1 cellular context compared by ENCODE assay signal in the genomic region with DNA sequence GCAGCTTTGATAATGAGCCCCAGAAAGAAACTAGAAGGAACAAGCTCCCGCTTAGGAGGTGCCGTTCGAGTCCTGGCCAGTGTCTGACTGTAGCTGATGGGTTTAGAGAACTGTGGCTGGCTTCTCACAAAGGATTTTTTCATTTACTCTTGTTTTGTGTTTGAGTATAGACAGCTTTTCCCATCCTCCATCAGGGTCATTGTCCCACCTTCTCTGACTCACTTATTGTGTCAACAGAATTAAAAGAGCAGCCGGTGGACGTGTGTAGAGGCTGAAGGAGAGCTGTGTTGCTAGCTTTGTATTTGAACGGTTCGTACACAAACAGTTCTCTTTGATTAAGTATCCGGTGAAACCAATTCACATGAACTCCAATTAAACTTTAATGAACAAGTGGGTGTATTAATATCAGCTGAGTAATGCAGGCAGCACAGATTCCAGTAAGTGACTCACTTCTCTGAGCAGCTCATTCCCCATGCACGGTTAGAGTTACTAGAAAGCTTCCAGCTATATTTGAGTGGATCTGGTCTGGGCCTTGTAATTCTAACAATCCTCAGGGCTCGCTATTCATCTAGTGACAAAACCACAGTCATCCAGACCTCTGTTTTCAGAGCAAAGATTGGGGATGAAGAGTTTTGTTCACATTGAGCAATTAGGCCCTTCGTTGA.
TF ChIP-seq lines count a peak whose summit lies in the region.

No MANE protein-coding gene starts in this region.

TF ChIP-seq in HepG2, 621 proteins besides CTCF, POLR2A, EP300 and RAD21 (continued from another document and continues in another):
- TF ChIP-seq, protein P1, sequence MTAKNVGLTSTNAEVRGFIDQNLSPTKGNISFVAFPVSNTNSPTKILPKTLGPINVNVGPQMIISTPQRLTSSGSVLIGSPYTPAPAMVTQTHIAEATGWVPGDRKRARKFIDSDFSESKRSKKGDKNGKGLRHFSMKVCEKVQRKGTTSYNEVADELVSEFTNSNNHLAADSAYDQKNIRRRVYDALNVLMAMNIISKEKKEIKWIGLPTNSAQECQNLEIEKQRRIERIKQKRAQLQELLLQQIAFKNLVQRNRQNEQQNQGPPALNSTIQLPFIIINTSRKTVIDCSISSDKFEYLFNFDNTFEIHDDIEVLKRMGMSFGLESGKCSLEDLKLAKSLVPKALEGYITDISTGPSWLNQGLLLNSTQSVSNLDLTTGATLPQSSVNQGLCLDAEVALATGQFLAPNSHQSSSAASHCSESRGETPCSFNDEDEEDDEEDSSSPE (CRISPR knock-in tag; IDR thresholded peaks at IDR 0.05), result no peak
- TF ChIP-seq ZNF652 (CRISPR knock-in tag; IDR thresholded peaks at IDR 0.05; ENCODE audit: borderline replicate concordance, low read depth), result peak; percentile 30; the same call in 1 of the 2 replicates
- TF ChIP-seq ZNF17 (CRISPR knock-in tag; IDR thresholded peaks at IDR 0.05), result no peak
- TF ChIP-seq, protein P2, sequence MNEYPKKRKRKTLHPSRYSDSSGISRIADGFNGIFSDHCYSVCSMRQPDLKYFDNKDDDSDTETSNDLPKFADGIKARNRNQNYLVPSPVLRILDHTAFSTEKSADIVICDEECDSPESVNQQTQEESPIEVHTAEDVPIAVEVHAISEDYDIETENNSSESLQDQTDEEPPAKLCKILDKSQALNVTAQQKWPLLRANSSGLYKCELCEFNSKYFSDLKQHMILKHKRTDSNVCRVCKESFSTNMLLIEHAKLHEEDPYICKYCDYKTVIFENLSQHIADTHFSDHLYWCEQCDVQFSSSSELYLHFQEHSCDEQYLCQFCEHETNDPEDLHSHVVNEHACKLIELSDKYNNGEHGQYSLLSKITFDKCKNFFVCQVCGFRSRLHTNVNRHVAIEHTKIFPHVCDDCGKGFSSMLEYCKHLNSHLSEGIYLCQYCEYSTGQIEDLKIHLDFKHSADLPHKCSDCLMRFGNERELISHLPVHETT (CRISPR knock-in tag; conservative IDR thresholded peaks at IDR 0.05), result peak; percentile 46; the same call in 1 of the 2 replicates
- peak; percentile 98 for TF ChIP-seq MIXL1 (CRISPR knock-in tag; IDR thresholded peaks at IDR 0.05)
- TF ChIP-seq, protein P3, sequence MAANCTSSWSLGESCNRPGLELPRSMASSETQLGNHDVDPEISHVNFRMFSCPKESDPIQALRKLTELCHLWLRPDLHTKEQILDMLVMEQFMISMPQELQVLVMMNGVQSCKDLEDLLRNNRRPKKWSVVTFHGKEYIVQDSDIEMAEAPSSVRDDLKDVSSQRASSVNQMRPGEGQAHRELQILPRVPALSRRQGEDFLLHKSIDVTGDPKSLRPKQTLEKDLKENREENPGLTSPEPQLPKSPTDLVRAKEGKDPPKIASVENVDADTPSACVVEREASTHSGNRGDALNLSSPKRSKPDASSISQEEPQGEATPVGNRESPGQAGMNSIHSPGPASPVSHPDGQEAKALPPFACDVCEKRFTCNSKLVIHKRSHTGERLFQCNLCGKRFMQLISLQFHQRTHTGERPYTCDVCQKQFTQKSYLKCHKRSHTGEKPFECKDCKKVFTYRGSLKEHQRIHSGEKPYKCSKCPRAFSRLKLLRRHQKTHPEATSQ (CRISPR knock-in tag; IDR thresholded peaks at IDR 0.05; ENCODE audit: borderline replicate concordance), result no peak
- TF ChIP-seq ZFP82 (CRISPR knock-in tag; IDR thresholded peaks at IDR 0.05; ENCODE audit: borderline replicate concordance), result no peak
- TF ChIP-seq, protein P4, sequence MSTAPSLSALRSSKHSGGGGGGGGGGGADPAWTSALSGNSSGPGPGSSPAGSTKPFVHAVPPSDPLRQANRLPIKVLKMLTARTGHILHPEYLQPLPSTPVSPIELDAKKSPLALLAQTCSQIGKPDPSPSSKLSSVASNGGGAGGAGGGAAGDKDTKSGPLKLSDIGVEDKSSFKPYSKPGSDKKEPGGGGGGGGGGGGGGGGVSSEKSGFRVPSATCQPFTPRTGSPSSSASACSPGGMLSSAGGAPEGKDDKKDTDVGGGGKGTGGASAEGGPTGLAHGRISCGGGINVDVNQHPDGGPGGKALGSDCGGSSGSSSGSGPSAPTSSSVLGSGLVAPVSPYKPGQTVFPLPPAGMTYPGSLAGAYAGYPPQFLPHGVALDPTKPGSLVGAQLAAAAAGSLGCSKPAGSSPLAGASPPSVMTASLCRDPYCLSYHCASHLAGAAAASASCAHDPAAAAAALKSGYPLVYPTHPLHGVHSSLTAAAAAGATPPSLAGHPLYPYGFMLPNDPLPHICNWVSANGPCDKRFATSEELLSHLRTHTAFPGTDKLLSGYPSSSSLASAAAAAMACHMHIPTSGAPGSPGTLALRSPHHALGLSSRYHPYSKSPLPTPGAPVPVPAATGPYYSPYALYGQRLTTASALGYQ (CRISPR knock-in tag; IDR thresholded peaks at IDR 0.05), result peak; percentile 93
- TF ChIP-seq ZNF180 (CRISPR knock-in tag; IDR thresholded peaks at IDR 0.05; ENCODE audit: borderline replicate concordance, low read depth), result no peak
- no peak for TF ChIP-seq MBNL3 (CRISPR knock-in tag; conservative IDR thresholded peaks at IDR 0.05)
- TF ChIP-seq HNRNPK (IDR thresholded peaks at IDR 0.05; ENCODE audit: low read depth, low read length, poor library complexity, severe bottlenecking), result no peak
- TF ChIP-seq JUN (CRISPR knock-in tag; IDR thresholded peaks at IDR 0.05), result peak; percentile 99
- peak; percentile 89 for TF ChIP-seq ELF3 (CRISPR knock-in tag; IDR thresholded peaks at IDR 0.05)
- TF ChIP-seq, protein P5, sequence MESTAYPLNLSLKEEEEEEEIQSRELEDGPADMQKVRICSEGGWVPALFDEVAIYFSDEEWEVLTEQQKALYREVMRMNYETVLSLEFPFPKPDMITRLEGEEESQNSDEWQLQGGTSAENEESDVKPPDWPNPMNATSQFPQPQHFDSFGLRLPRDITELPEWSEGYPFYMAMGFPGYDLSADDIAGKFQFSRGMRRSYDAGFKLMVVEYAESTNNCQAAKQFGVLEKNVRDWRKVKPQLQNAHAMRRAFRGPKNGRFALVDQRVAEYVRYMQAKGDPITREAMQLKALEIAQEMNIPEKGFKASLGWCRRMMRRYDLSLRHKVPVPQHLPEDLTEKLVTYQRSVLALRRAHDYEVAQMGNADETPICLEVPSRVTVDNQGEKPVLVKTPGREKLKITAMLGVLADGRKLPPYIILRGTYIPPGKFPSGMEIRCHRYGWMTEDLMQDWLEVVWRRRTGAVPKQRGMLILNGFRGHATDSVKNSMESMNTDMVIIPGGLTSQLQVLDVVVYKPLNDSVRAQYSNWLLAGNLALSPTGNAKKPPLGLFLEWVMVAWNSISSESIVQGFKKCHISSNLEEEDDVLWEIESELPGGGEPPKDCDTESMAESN (CRISPR knock-in tag; conservative IDR thresholded peaks at IDR 0.05), result no peak
- TF ChIP-seq RXRB (CRISPR knock-in tag; IDR thresholded peaks at IDR 0.05; ENCODE audit: borderline replicate concordance), result peak; percentile 97
- no peak for TF ChIP-seq TSC22D2 (CRISPR knock-in tag; IDR thresholded peaks at IDR 0.05; ENCODE audit: borderline replicate concordance)
- no peak for TF ChIP-seq HNRNPL (IDR thresholded peaks at IDR 0.05; ENCODE audit: low read depth, low read length)
- TF ChIP-seq ZNF660 (CRISPR knock-in tag; IDR thresholded peaks at IDR 0.05; ENCODE audit: borderline replicate concordance, low read depth), result no peak
- TF ChIP-seq JUND (CRISPR knock-in tag; IDR thresholded peaks at IDR 0.05), result peak; percentile 99
- TF ChIP-seq ZNF615 (CRISPR knock-in tag; IDR thresholded peaks at IDR 0.05; ENCODE audit: borderline replicate concordance), result no peak
- no peak for TF ChIP-seq NCOA5 (CRISPR knock-in tag; IDR thresholded peaks at IDR 0.05)
- TF ChIP-seq, protein P6, sequence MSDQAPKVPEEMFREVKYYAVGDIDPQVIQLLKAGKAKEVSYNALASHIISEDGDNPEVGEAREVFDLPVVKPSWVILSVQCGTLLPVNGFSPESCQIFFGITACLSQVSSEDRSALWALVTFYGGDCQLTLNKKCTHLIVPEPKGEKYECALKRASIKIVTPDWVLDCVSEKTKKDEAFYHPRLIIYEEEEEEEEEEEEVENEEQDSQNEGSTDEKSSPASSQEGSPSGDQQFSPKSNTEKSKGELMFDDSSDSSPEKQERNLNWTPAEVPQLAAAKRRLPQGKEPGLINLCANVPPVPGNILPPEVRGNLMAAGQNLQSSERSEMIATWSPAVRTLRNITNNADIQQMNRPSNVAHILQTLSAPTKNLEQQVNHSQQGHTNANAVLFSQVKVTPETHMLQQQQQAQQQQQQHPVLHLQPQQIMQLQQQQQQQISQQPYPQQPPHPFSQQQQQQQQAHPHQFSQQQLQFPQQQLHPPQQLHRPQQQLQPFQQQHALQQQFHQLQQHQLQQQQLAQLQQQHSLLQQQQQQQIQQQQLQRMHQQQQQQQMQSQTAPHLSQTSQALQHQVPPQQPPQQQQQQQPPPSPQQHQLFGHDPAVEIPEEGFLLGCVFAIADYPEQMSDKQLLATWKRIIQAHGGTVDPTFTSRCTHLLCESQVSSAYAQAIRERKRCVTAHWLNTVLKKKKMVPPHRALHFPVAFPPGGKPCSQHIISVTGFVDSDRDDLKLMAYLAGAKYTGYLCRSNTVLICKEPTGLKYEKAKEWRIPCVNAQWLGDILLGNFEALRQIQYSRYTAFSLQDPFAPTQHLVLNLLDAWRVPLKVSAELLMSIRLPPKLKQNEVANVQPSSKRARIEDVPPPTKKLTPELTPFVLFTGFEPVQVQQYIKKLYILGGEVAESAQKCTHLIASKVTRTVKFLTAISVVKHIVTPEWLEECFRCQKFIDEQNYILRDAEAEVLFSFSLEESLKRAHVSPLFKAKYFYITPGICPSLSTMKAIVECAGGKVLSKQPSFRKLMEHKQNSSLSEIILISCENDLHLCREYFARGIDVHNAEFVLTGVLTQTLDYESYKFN (CRISPR knock-in tag; conservative IDR thresholded peaks at IDR 0.05), result peak; percentile 94
- TF ChIP-seq ZNF367 (CRISPR knock-in tag; IDR thresholded peaks at IDR 0.05; ENCODE audit: borderline replicate concordance), result no peak
- no peak for TF ChIP-seq RFX3 (CRISPR knock-in tag; IDR thresholded peaks at IDR 0.05)
- TF ChIP-seq ZNF720 (CRISPR knock-in tag; IDR thresholded peaks at IDR 0.05), result no peak
- no peak for TF ChIP-seq ZNF550 (CRISPR knock-in tag; IDR thresholded peaks at IDR 0.05; ENCODE audit: borderline replicate concordance)
- TF ChIP-seq, protein P7, sequence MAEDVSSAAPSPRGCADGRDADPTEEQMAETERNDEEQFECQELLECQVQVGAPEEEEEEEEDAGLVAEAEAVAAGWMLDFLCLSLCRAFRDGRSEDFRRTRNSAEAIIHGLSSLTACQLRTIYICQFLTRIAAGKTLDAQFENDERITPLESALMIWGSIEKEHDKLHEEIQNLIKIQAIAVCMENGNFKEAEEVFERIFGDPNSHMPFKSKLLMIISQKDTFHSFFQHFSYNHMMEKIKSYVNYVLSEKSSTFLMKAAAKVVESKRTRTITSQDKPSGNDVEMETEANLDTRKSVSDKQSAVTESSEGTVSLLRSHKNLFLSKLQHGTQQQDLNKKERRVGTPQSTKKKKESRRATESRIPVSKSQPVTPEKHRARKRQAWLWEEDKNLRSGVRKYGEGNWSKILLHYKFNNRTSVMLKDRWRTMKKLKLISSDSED (CRISPR knock-in tag; IDR thresholded peaks at IDR 0.05), result no peak
- no peak for TF ChIP-seq SMARCC2 (IDR thresholded peaks at IDR 0.05)
- TF ChIP-seq, protein P8, sequence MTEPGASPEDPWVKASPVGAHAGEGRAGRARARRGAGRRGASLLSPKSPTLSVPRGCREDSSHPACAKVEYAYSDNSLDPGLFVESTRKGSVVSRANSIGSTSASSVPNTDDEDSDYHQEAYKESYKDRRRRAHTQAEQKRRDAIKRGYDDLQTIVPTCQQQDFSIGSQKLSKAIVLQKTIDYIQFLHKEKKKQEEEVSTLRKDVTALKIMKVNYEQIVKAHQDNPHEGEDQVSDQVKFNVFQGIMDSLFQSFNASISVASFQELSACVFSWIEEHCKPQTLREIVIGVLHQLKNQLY (CRISPR knock-in tag; IDR thresholded peaks at IDR 0.05), result peak; percentile 95
- TF ChIP-seq, protein P9, sequence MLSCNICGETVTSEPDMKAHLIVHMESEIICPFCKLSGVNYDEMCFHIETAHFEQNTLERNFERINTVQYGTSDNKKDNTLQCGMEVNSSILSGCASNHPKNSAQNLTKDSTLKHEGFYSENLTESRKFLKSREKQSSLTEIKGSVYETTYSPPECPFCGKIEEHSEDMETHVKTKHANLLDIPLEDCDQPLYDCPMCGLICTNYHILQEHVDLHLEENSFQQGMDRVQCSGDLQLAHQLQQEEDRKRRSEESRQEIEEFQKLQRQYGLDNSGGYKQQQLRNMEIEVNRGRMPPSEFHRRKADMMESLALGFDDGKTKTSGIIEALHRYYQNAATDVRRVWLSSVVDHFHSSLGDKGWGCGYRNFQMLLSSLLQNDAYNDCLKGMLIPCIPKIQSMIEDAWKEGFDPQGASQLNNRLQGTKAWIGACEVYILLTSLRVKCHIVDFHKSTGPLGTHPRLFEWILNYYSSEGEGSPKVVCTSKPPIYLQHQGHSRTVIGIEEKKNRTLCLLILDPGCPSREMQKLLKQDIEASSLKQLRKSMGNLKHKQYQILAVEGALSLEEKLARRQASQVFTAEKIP (CRISPR knock-in tag; IDR thresholded peaks at IDR 0.05; ENCODE audit: borderline replicate concordance), result no peak
- TF ChIP-seq EEA1 (CRISPR knock-in tag; IDR thresholded peaks at IDR 0.05; ENCODE audit: borderline replicate concordance), result no peak
- TF ChIP-seq ZNF556 (CRISPR knock-in tag; IDR thresholded peaks at IDR 0.05; ENCODE audit: borderline replicate concordance), result peak; percentile 53; the same call in 1 of the 2 replicates
- TF ChIP-seq, protein P10, sequence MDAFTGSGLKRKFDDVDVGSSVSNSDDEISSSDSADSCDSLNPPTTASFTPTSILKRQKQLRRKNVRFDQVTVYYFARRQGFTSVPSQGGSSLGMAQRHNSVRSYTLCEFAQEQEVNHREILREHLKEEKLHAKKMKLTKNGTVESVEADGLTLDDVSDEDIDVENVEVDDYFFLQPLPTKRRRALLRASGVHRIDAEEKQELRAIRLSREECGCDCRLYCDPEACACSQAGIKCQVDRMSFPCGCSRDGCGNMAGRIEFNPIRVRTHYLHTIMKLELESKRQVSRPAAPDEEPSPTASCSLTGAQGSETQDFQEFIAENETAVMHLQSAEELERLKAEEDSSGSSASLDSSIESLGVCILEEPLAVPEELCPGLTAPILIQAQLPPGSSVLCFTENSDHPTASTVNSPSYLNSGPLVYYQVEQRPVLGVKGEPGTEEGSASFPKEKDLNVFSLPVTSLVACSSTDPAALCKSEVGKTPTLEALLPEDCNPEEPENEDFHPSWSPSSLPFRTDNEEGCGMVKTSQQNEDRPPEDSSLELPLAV (CRISPR knock-in tag; conservative IDR thresholded peaks at IDR 0.05; ENCODE audit: low read depth), result no peak
- TF ChIP-seq KAT2B (IDR thresholded peaks at IDR 0.05; ENCODE audit: borderline replicate concordance, low read depth, low read length), result no peak
- peak; percentile 56 for TF ChIP-seq ASH2L (IDR thresholded peaks at IDR 0.05; ENCODE audit: insufficient read length, low read depth, low read length)
- TF ChIP-seq TBP (CRISPR knock-in tag; IDR thresholded peaks at IDR 0.05), result 0 out of 2 replicates have a peak, but pooled peaks have one; percentile 69
- TF ChIP-seq FOSL1 (CRISPR knock-in tag; IDR thresholded peaks at IDR 0.05; ENCODE audit: borderline replicate concordance), result peak; percentile 99
- TF ChIP-seq ZNF282 (IDR thresholded peaks at IDR 0.05; ENCODE audit: partially characterized antibody), result no peak
- TF ChIP-seq CENPT (CRISPR knock-in tag; IDR thresholded peaks at IDR 0.05; ENCODE audit: low read depth), result no peak
- TF ChIP-seq HNRNPUL1 (IDR thresholded peaks at IDR 0.05; ENCODE audit: low read depth, low read length), result no peak
